8 cellular contexts compared by ENCODE assay signal in genomic region chr18:3451166-3451988, GRCh38. TPM values are rescaled to one million over a fixed set of nuclear protein-coding genes. Genes with fewer than 3 reads are reported as not detected.
DNase-seq lines count a peak whose midpoint lies in the region; ATAC-seq and TF ChIP-seq lines count a peak whose summit lies in the region.

No MANE protein-coding gene starts in this region.

- H3K27ac ChIP-seq in right atrium auricular region: peak overlapping the region; percentile 99
- peak overlapping the region; percentile 100 for H3K27ac ChIP-seq in psoas muscle
- H3K27ac ChIP-seq in upper lobe of right lung: peak overlapping the region; percentile 99

- 0 to 1% (median 0%) methylated on average over 49 to 50 of the region's 50 CpGs for WGBS in psoas muscle, 3 donors

- H3K9me3 ChIP-seq in right atrium auricular region (no peaks in the 10 kb centered on the region), psoas muscle (no peaks in the 10 kb centered on the region), upper lobe of right lung (no peaks in the 10 kb centered on the region)

- no peaks in the 10 kb centered on the region for H3K27me3 Mint-ChIP-seq in T-helper 2 cell treated with Interferon-gamma antibody and Interleukin-4, amounts not matched to agents 5 μg/mL and 100 μg/mL, for 36 hours (ENCODE audit: low read depth)

- DNase-seq in DMS53 (lab: John Stamatoyannopoulos, UW): peak; percentile 86
- peak; percentile 87 for DNase-seq in LoVo (ENCODE audit: low spot score)
- peak; percentile 89 for DNase-seq in T-helper 2 cell treated with Interferon-gamma antibody and Interleukin-4, amounts not matched to agents 5 μg/mL and 100 μg/mL, for 36 hours (ENCODE audit: low spot score)
- DNase-seq in amygdala (lab: John Stamatoyannopoulos, UW): peak; percentile 22 to 92 (median 75)
- peak; percentile 98 for DNase-seq in right atrium auricular region (ENCODE audit: low spot score)
- peak; percentile 95 to 96 for DNase-seq in psoas muscle
- peak; percentile 96 for DNase-seq in upper lobe of right lung

- no peaks in the 10 kb centered on the region for H3K9me3 Mint-ChIP-seq in T-helper 2 cell treated with Interferon-gamma antibody and Interleukin-4, amounts not matched to agents 5 μg/mL and 100 μg/mL, for 36 hours

- H3K27me3 ChIP-seq in right atrium auricular region (no peaks in the 10 kb centered on the region), psoas muscle (ENCODE audit: insufficient read depth in 3 of 3, low read length in 2 of 3) (no peaks in the 10 kb centered on the region), upper lobe of right lung (no peaks in the 10 kb centered on the region)

- H3K4me3 Mint-ChIP-seq in T-helper 2 cell treated with Interferon-gamma antibody and Interleukin-4, amounts not matched to agents 5 μg/mL and 100 μg/mL, for 36 hours: peak overlapping the region; percentile 91

- H3K27ac Mint-ChIP-seq in T-helper 2 cell treated with Interferon-gamma antibody and Interleukin-4, amounts not matched to agents 5 μg/mL and 100 μg/mL, for 36 hours: peak overlapping the region; percentile 90

- H3K4me1 Mint-ChIP-seq in T-helper 2 cell treated with Interferon-gamma antibody and Interleukin-4, amounts not matched to agents 5 μg/mL and 100 μg/mL, for 36 hours (ENCODE audit: low read depth): peaks cover 46% of the 10 kb centered on the region

- H3K36me3 ChIP-seq in right atrium auricular region (peaks cover 2% of the 10 kb centered on the region), psoas muscle (ENCODE audit: insufficient read depth in 1 of 2, low read depth in 1 of 2) (peaks cover 7 to 8% of the 10 kb centered on the region in 2 donors), upper lobe of right lung (peaks cover 3% of the 10 kb centered on the region)

- TF ChIP-seq CTCF in right atrium auricular region (IDR thresholded peaks at IDR 0.05): peak in 1 of 2 donors; percentile 21
- no peak for TF ChIP-seq CTCF in psoas muscle (IDR thresholded peaks at IDR 0.05)
- no peak for TF ChIP-seq CTCF in upper lobe of right lung (IDR thresholded peaks at IDR 0.05)

- ATAC-seq in psoas muscle (peak; percentile 15 to 51 (median 37)), upper lobe of right lung (peak; percentile 43), GM19328 (IDR thresholded peaks at IDR 0.05; ENCODE audit: unreplicated experiment) (no peak)

- H3K4me3 ChIP-seq in right atrium auricular region (peak overlapping the region; percentile 92 to 93), psoas muscle (peak overlapping the region; percentile 97), upper lobe of right lung (peak overlapping the region; percentile 79)

- intact Hi-C loops in psoas muscle (cut with DNase I): loop anchor here in 1 of 2 donors (5.0 kb wide), 1 partner anchor 189 kb away; the partner anchor contains the start of gene MYL12B
- intact Hi-C loops in upper lobe of right lung (cut with DNase I): no loop called here

- H3K4me1 ChIP-seq in right atrium auricular region (peaks cover 0 to 47% of the 10 kb centered on the region in 2 donors), psoas muscle (peaks cover 32% of the 10 kb centered on the region), upper lobe of right lung (peaks cover 39% of the 10 kb centered on the region)

- peaks cover 5% of the 10 kb centered on the region for H3K36me3 Mint-ChIP-seq in T-helper 2 cell treated with Interferon-gamma antibody and Interleukin-4, amounts not matched to agents 5 μg/mL and 100 μg/mL, for 36 hours (ENCODE audit: low read depth)

RNA-seq across cellular contexts. Expression of gene TGIF1, which starts 1.4 kb away (rescaled TPM):
- 10 to 100 TPM; 32.1 to 44.8 TPM for total RNA-seq in right atrium auricular region
- 10 to 100 TPM; 18.2 to 81.2 (median 61.5) TPM for total RNA-seq in psoas muscle
- polyA plus RNA-seq in psoas muscle: 100 to 1,000 TPM in 1 of 3 donors, 10 to 100 TPM in 2; 18.7 to 200 (median 22.5) TPM
- total RNA-seq in upper lobe of right lung: 48.4 TPM
